In the genomic region with DNA sequence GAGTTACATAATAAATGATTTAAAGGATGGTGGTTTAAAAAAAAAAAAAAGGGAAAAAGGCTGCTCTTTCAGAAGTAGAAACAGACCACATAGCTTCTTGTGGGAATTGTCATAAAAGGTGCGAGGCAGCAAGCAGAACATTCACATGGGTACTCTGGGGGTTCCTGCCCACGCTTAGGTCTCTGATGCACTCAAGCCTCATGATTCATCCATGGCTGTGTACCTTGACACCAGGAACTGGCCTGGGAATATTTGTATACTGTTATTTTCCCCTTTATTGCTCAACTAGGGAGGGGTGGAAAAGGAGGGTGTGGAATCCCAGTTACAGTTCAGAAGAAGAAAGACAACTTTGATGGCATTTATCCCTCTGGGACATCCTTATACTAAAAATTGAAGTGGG, we compare ENCODE assay signal across 1 cellular context.
TF ChIP-seq lines count a peak whose summit lies in the region.

No MANE protein-coding gene starts in this region.

TF ChIP-seq in liver, 16 proteins besides CTCF, POLR2A, EP300 and RAD21 (continued from another document):
- TF ChIP-seq, protein P1, sequence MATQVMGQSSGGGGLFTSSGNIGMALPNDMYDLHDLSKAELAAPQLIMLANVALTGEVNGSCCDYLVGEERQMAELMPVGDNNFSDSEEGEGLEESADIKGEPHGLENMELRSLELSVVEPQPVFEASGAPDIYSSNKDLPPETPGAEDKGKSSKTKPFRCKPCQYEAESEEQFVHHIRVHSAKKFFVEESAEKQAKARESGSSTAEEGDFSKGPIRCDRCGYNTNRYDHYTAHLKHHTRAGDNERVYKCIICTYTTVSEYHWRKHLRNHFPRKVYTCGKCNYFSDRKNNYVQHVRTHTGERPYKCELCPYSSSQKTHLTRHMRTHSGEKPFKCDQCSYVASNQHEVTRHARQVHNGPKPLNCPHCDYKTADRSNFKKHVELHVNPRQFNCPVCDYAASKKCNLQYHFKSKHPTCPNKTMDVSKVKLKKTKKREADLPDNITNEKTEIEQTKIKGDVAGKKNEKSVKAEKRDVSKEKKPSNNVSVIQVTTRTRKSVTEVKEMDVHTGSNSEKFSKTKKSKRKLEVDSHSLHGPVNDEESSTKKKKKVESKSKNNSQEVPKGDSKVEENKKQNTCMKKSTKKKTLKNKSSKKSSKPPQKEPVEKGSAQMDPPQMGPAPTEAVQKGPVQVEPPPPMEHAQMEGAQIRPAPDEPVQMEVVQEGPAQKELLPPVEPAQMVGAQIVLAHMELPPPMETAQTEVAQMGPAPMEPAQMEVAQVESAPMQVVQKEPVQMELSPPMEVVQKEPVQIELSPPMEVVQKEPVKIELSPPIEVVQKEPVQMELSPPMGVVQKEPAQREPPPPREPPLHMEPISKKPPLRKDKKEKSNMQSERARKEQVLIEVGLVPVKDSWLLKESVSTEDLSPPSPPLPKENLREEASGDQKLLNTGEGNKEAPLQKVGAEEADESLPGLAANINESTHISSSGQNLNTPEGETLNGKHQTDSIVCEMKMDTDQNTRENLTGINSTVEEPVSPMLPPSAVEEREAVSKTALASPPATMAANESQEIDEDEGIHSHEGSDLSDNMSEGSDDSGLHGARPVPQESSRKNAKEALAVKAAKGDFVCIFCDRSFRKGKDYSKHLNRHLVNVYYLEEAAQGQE (IDR thresholded peaks at IDR 0.05) = no peak
- peak; percentile 65 for TF ChIP-seq YY1 (IDR thresholded peaks at IDR 0.05)
- peak in 1 of 2 donors; percentile 72 for TF ChIP-seq RXRA (IDR thresholded peaks at IDR 0.05)
- TF ChIP-seq SP1 (IDR thresholded peaks at IDR 0.05) = peak; percentile 39
- peak; percentile 52 for TF ChIP-seq HNF4G (IDR thresholded peaks at IDR 0.05)
- TF ChIP-seq TAF1 (conservative IDR thresholded peaks at IDR 0.05) = no peak
- TF ChIP-seq HNF4A (conservative IDR thresholded peaks at IDR 0.05) = peak; percentile 79 to 86
- TF ChIP-seq, protein P2, sequence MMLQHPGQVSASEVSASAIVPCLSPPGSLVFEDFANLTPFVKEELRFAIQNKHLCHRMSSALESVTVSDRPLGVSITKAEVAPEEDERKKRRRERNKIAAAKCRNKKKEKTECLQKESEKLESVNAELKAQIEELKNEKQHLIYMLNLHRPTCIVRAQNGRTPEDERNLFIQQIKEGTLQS (IDR thresholded peaks at IDR 0.05) = peak; percentile 34
- TF ChIP-seq, protein P3, sequence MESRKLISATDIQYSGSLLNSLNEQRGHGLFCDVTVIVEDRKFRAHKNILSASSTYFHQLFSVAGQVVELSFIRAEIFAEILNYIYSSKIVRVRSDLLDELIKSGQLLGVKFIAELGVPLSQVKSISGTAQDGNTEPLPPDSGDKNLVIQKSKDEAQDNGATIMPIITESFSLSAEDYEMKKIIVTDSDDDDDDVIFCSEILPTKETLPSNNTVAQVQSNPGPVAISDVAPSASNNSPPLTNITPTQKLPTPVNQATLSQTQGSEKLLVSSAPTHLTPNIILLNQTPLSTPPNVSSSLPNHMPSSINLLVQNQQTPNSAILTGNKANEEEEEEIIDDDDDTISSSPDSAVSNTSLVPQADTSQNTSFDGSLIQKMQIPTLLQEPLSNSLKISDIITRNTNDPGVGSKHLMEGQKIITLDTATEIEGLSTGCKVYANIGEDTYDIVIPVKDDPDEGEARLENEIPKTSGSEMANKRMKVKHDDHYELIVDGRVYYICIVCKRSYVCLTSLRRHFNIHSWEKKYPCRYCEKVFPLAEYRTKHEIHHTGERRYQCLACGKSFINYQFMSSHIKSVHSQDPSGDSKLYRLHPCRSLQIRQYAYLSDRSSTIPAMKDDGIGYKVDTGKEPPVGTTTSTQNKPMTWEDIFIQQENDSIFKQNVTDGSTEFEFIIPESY (IDR thresholded peaks at IDR 0.05) = no peak
- no peak for TF ChIP-seq GABPA (IDR thresholded peaks at IDR 0.05 in 1 of 2, conservative IDR thresholded peaks at IDR 0.05 in 1 of 2)
- no peak for TF ChIP-seq NR2F2 (IDR thresholded peaks at IDR 0.05)
- peak; percentile 65 for TF ChIP-seq FOXA1 (IDR thresholded peaks at IDR 0.05)
